In genomic region chrX:133497356-133497755, GRCh38 we compare ENCODE assay signal across 17 cellular contexts.
DNase-seq lines count a peak whose midpoint lies in the region; ATAC-seq and TF ChIP-seq lines count a peak whose summit lies in the region.
"Had no signal": no experiment of that assay in that cellular context is flagged by ENCODE, and none has a peak within 500 bp of the region (broad histone marks: within the 10 kb centered on the region; RNA-seq: fewer than 3 reads in every experiment).

No MANE protein-coding gene starts in this region.

- no peak overlapping the region for H4K8ac ChIP-seq in mesendoderm (ENCODE audit: low read depth, low read length)

- H3K9me3 Mint-ChIP-seq in GM23338: no peaks in the 10 kb centered on the region
- H3K9me3 Mint-ChIP-seq in WTC11: no peaks in the 10 kb centered on the region
- H3K9me3 Mint-ChIP-seq: CD8-positive, alpha-beta memory T cell had no signal

- H3K79me2 ChIP-seq in GM23338 (replicated peaks; ENCODE audit: insufficient read depth) (no peaks in the 10 kb centered on the region), mesendoderm (ENCODE audit: control insufficient read depth, insufficient read depth, low read length) (no peaks in the 10 kb centered on the region)

- H3K36me3 Mint-ChIP-seq in GM23338 (ENCODE audit: low read depth) (no peaks in the 10 kb centered on the region), WTC11 (no peaks in the 10 kb centered on the region)
- H3K36me3 Mint-ChIP-seq: CD8-positive, alpha-beta memory T cell had no signal

- DNase-seq in GM23338 (ENCODE audit: low spot score) (peak; percentile 10), SK-N-MC (ENCODE audit: low read depth, low spot score) (peak; percentile 57), mesendoderm (peak; percentile 2), spleen (peak; percentile 44), inferior parietal cortex (ENCODE audit: extremely low spot score) (no peak), WTC11 (ENCODE audit: low spot score) (no peak)
- DNase-seq in effector CD4-positive, alpha-beta T cell: no peak
- DNase-seq: C1 segment of cervical spinal cord; CD8-positive, alpha-beta memory T cell; DMS79; H7; NCI-H1417 treated with DMSO at 0.1 percent for 48 hours; NCI-H187 treated with DMSO at 0.1 percent for 48 hours; NCI-H446 treated with DMSO at 0.1 percent for 48 hours; NCI-H69; Peyer's patch had no signal

- H3K4me1 Mint-ChIP-seq in GM23338: peaks cover 27% of the 10 kb centered on the region
- H3K4me1 Mint-ChIP-seq in WTC11: peaks cover 35% of the 10 kb centered on the region
- H3K4me1 Mint-ChIP-seq: CD8-positive, alpha-beta memory T cell had no signal

- H2AFZ ChIP-seq in GM23338: no peak overlapping the region

- H3K4me3 ChIP-seq in GM23338 (no peak overlapping the region), SK-N-MC (peak overlapping the region; percentile 60), mesendoderm (ENCODE audit: low read length) (no peak overlapping the region), spleen (no peak overlapping the region)
- H3K4me3 ChIP-seq: Peyer's patch had no signal

- H3K4me2 ChIP-seq in GM23338: no peak overlapping the region
- no peak overlapping the region for H3K4me2 ChIP-seq in mesendoderm (ENCODE audit: low read length)

- H3K27me3 ChIP-seq in GM23338 (ENCODE audit: insufficient read depth): no peaks in the 10 kb centered on the region
- no peaks in the 10 kb centered on the region for H3K27me3 ChIP-seq in mesendoderm (ENCODE audit: insufficient read depth, low read length, poor library complexity)
- no peaks in the 10 kb centered on the region for H3K27me3 ChIP-seq in spleen (replicated peaks in 1 of 7)
- H3K27me3 ChIP-seq: Peyer's patch had no signal

- H4K5ac ChIP-seq in mesendoderm (ENCODE audit: low read length): no peak overlapping the region

- POLR2A ChIA-PET in WTC11 (lab: Charles Lee): interaction anchor here (0.6 kb wide), 1 partner anchor 184 kb away, joined by 6 read pairs; no protein-coding TSS in a partner anchor

- H3K36me3 ChIP-seq in GM23338 (ENCODE audit: insufficient read depth) (no peaks in the 10 kb centered on the region), SK-N-MC (ENCODE audit: insufficient read depth, low read length) (no peaks in the 10 kb centered on the region), mesendoderm (ENCODE audit: control insufficient read depth, insufficient read depth, low read length) (no peaks in the 10 kb centered on the region), spleen (no peaks in the 10 kb centered on the region)
- H3K36me3 ChIP-seq: Peyer's patch had no signal

- H2BK5ac ChIP-seq in mesendoderm (ENCODE audit: low read length): no peak overlapping the region

- H2BK15ac ChIP-seq in mesendoderm (replicated peaks; ENCODE audit: low read depth): no peak overlapping the region

- H3F3A ChIP-seq in GM23338 (replicated peaks; ENCODE audit: low read depth): no peaks in the 10 kb centered on the region

- H3K27me3 Mint-ChIP-seq in GM23338 (ENCODE audit: insufficient read depth, low read depth, poor library complexity) (peaks cover 4% of the 10 kb centered on the region), WTC11 (ENCODE audit: low read depth) (no peaks in the 10 kb centered on the region; the same call in 1 of the 2 replicates)

- ATAC-seq in GM23338: no peak
- ATAC-seq in WTC11: no peak

- no peak overlapping the region for H3K18ac ChIP-seq in mesendoderm (ENCODE audit: low read length)

- no peak overlapping the region for H2AK5ac ChIP-seq in mesendoderm (ENCODE audit: low read length)

- no CpG with 5 or more reads among the region's 10 CpGs for WGBS in mesendoderm (ENCODE audit: extremely low coverage, insufficient coverage, low lambda C conversion rate)
- 45 to 71% (median 59%) methylated on average over 10 of the region's 10 CpGs for WGBS in spleen, 5 donors

- H4K20me1 ChIP-seq in GM23338 (replicated peaks; ENCODE audit: insufficient read depth): no peaks in the 10 kb centered on the region

- H3K9me2 ChIP-seq in GM23338 (ENCODE audit: insufficient read depth): no peaks in the 10 kb centered on the region

- H3K23ac ChIP-seq in mesendoderm (ENCODE audit: low read length): no peak overlapping the region

- H3K27ac Mint-ChIP-seq in GM23338 (no peak overlapping the region), WTC11 (no peak overlapping the region; the same call in 1 of the 2 replicates)
- H3K27ac Mint-ChIP-seq: CD8-positive, alpha-beta memory T cell had no signal

- H3K27ac ChIP-seq in GM23338 (ENCODE audit: low read depth) (no peak overlapping the region), SK-N-MC (peak overlapping the region; percentile 77), mesendoderm (ENCODE audit: low read depth, low read length) (no peak overlapping the region), spleen (no peak overlapping the region)
- H3K27ac ChIP-seq: HL-60 had no signal

- no peak overlapping the region for H3K4ac ChIP-seq in mesendoderm (ENCODE audit: low read depth, low read length)

- H3K4me1 ChIP-seq in GM23338 (ENCODE audit: insufficient read depth) (peaks cover 15% of the 10 kb centered on the region), mesendoderm (ENCODE audit: control insufficient read depth, low read depth, low read length) (no peaks in the 10 kb centered on the region), spleen (no peaks in the 10 kb centered on the region)
- H3K4me1 ChIP-seq: Peyer's patch had no signal

- peak overlapping the region; percentile 2 for H3K9ac ChIP-seq in SK-N-MC (ENCODE audit: insufficient read length)
- no peak overlapping the region for H3K9ac ChIP-seq in mesendoderm (ENCODE audit: low read length)

- H3K56ac ChIP-seq in mesendoderm (ENCODE audit: low read length): no peak overlapping the region

- no peaks in the 10 kb centered on the region for H3K9me3 ChIP-seq in SK-N-MC (ENCODE audit: low read depth, low read length)
- no peaks in the 10 kb centered on the region for H3K9me3 ChIP-seq in spleen
- H3K9me3 ChIP-seq: Peyer's patch had no signal

- no peaks in the 10 kb centered on the region for H3K79me1 ChIP-seq in mesendoderm (ENCODE audit: low read length)

- no peak overlapping the region for H2BK120ac ChIP-seq in mesendoderm (ENCODE audit: low read depth, low read length)

- no peak for TF ChIP-seq CTCF in GM23338 (conservative IDR thresholded peaks at IDR 0.05; ENCODE audit: low read depth in 2 of 2)
- TF ChIP-seq CTCF in spleen (IDR thresholded peaks at IDR 0.05 in 8 of 11, conservative IDR thresholded peaks at IDR 0.05 in 3 of 11): no peak
- no peak for TF ChIP-seq CTCF in WTC11 (IDR thresholded peaks at IDR 0.05)

- CTCF ChIA-PET in WTC11 (lab: Charles Lee): no interaction called here

- no peak for TF ChIP-seq POLR2A in spleen (IDR thresholded peaks at IDR 0.05)

- H3K4me3 Mint-ChIP-seq in GM23338: no peak overlapping the region
- no peak overlapping the region for H3K4me3 Mint-ChIP-seq in WTC11
- H3K4me3 Mint-ChIP-seq: CD8-positive, alpha-beta memory T cell had no signal

- intact Hi-C loops in spleen (cut with DNase I; ENCODE audit: low total_unique reads): no loop called here

TF ChIP-seq in GM23338, 12 proteins besides CTCF, POLR2A, EP300 and RAD21 (continues in another document):
- TF ChIP-seq REST (IDR thresholded peaks at IDR 0.05; ENCODE audit: unreplicated experiment) (no peak), STAT1 (IDR thresholded peaks at IDR 0.05; ENCODE audit: unreplicated experiment) (no peak)

TF ChIP-seq in WTC11, 78 proteins besides CTCF, POLR2A, EP300 and RAD21 (continues in another document):
- TF ChIP-seq HMGXB4 (CRISPR knock-in tag; IDR thresholded peaks at IDR 0.05) (no peak), E2F1 (CRISPR knock-in tag; IDR thresholded peaks at IDR 0.05) (no peak), CREM (CRISPR knock-in tag; IDR thresholded peaks at IDR 0.05) (no peak), JUN (CRISPR knock-in tag; IDR thresholded peaks at IDR 0.05) (no peak), ZNF121 (CRISPR knock-in tag; IDR thresholded peaks at IDR 0.05) (no peak), ZNF263 (CRISPR knock-in tag; IDR thresholded peaks at IDR 0.05; ENCODE audit: low read depth) (no peak), GTF2I (CRISPR knock-in tag; conservative IDR thresholded peaks at IDR 0.05) (no peak), MLX (CRISPR knock-in tag; IDR thresholded peaks at IDR 0.05) (no peak), CDX4 (CRISPR knock-in tag; IDR thresholded peaks at IDR 0.05; ENCODE audit: borderline replicate concordance) (no peak), TP53 (CRISPR knock-in tag; IDR thresholded peaks at IDR 0.05) (no peak)

Comparison
In these comparisons a context has a peak if more than half of its experiments do, and no peak if none do; other contexts are left out.
1. DNase-seq: peak in GM23338 (single experiment), SK-N-MC (single experiment), mesendoderm (single experiment) and spleen (single experiment); none in inferior parietal cortex (single experiment), WTC11 (single experiment) and effector CD4-positive, alpha-beta T cell (single experiment).